7 cellular contexts compared by ENCODE assay signal in genomic region chr7:128543300-128543699, GRCh38.
DNase-seq lines count a peak whose midpoint lies in the region; ATAC-seq and TF ChIP-seq lines count a peak whose summit lies in the region.
"Not testable (repeated sequence)": the region's sequence is repeated elsewhere in the genome, so short reads cannot be mapped to it uniquely, and the experiment has no call there.

No MANE protein-coding gene starts in this region.

- peak overlapping the region; percentile 15 for H3K4me3 Mint-ChIP-seq in CD4-positive, alpha-beta T cell
- H3K4me3 Mint-ChIP-seq in T-helper 2 cell treated with Interferon-gamma antibody and Interleukin-4, amounts not matched to agents 5 μg/mL and 100 μg/mL, for 36 hours = peak overlapping the region; percentile 21
- H3K4me3 Mint-ChIP-seq in activated CD8-positive, alpha-beta memory T cell treated with anti-CD3 and anti-CD28 coated beads, Interleukin-2, amount 10 ng/mL, durations not matched to agents 7 days and 5 days; activated naive CD8-positive, alpha-beta T cell treated with anti-CD3 and anti-CD28 coated beads, Interleukin-2, amount 50 U/mL, for 24 hours; memory B cell; natural killer cell treated with Interleukin-12 subunit alpha and Interleukin-12 subunit beta and Interleukin-15 and Interleukin-18, amount 100 ng/mL, for 72 hours: not testable (repeated sequence)

- not testable (repeated sequence) for DNase-seq in CD4-positive, alpha-beta T cell; T-helper 2 cell treated with Interferon-gamma antibody and Interleukin-4, amounts not matched to agents 5 μg/mL and 100 μg/mL, for 36 hours (ENCODE audit: low spot score); activated CD8-positive, alpha-beta memory T cell treated with anti-CD3 and anti-CD28 coated beads, Interleukin-2, amount 10 ng/mL, durations not matched to agents 7 days and 5 days; activated naive CD8-positive, alpha-beta T cell treated with anti-CD3 and anti-CD28 coated beads, Interleukin-2, amount 50 U/mL, for 24 hours; memory B cell (ENCODE audit: low spot score in 2 of 2); natural killer cell treated with Interleukin-12 subunit alpha and Interleukin-12 subunit beta and Interleukin-15 and Interleukin-18, amount 100 ng/mL, for 72 hours (ENCODE audit: low spot score)
- DNase-seq in cardiac septum (ENCODE audit: low spot score) = peak; percentile 43

- POLR2A ChIA-PET in CD4-positive, alpha-beta T cell (lab: Charles Lee) = not testable (repeated sequence)

- peak overlapping the region; percentile 47 for H3K27ac Mint-ChIP-seq in CD4-positive, alpha-beta T cell
- H3K27ac Mint-ChIP-seq in T-helper 2 cell treated with Interferon-gamma antibody and Interleukin-4, amounts not matched to agents 5 μg/mL and 100 μg/mL, for 36 hours = peak overlapping the region; percentile 74
- peak overlapping the region; percentile 28 for H3K27ac Mint-ChIP-seq in activated CD8-positive, alpha-beta memory T cell treated with anti-CD3 and anti-CD28 coated beads, Interleukin-2, amount 10 ng/mL, durations not matched to agents 7 days and 5 days
- H3K27ac Mint-ChIP-seq in activated naive CD8-positive, alpha-beta T cell treated with anti-CD3 and anti-CD28 coated beads, Interleukin-2, amount 50 U/mL, for 24 hours; memory B cell: not testable (repeated sequence)
- H3K27ac Mint-ChIP-seq in natural killer cell treated with Interleukin-12 subunit alpha and Interleukin-12 subunit beta and Interleukin-15 and Interleukin-18, amount 100 ng/mL, for 72 hours = peak overlapping the region in 1 of 2 donors; percentile 37

- intact Hi-C loops in CD4-positive, alpha-beta T cell (cut with DNase I, micrococcal nuclease); cardiac septum (cut with DNase I): not testable (repeated sequence)

- TF ChIP-seq CTCF in CD4-positive, alpha-beta T cell (IDR thresholded peaks at IDR 0.05) = not testable (repeated sequence)

- peaks cover 82% of the 10 kb centered on the region for H3K36me3 Mint-ChIP-seq in CD4-positive, alpha-beta T cell (ENCODE audit: low read depth)
- peaks cover 39% of the 10 kb centered on the region for H3K36me3 Mint-ChIP-seq in T-helper 2 cell treated with Interferon-gamma antibody and Interleukin-4, amounts not matched to agents 5 μg/mL and 100 μg/mL, for 36 hours (ENCODE audit: low read depth)
- H3K36me3 Mint-ChIP-seq in activated CD8-positive, alpha-beta memory T cell treated with anti-CD3 and anti-CD28 coated beads, Interleukin-2, amount 10 ng/mL, durations not matched to agents 7 days and 5 days = peaks cover 29% of the 10 kb centered on the region
- peaks cover 25% of the 10 kb centered on the region for H3K36me3 Mint-ChIP-seq in activated naive CD8-positive, alpha-beta T cell treated with anti-CD3 and anti-CD28 coated beads, Interleukin-2, amount 50 U/mL, for 24 hours (ENCODE audit: low read depth)
- H3K36me3 Mint-ChIP-seq in memory B cell = peaks cover 14% of the 10 kb centered on the region
- H3K36me3 Mint-ChIP-seq in natural killer cell treated with Interleukin-12 subunit alpha and Interleukin-12 subunit beta and Interleukin-15 and Interleukin-18, amount 100 ng/mL, for 72 hours = not testable (repeated sequence)

- not testable (repeated sequence) for ATAC-seq in CD4-positive, alpha-beta T cell (ENCODE audit: poor library complexity); activated CD8-positive, alpha-beta memory T cell treated with anti-CD3 and anti-CD28 coated beads, Interleukin-2, amount 10 ng/mL, durations not matched to agents 7 days and 5 days
- peak; percentile 40 for ATAC-seq in activated naive CD8-positive, alpha-beta T cell treated with anti-CD3 and anti-CD28 coated beads, Interleukin-2, amount 50 U/mL, for 24 hours
- ATAC-seq in memory B cell (ENCODE audit: low read depth) = peak; percentile 46
- peak; percentile 65 to 73 for ATAC-seq in natural killer cell treated with Interleukin-12 subunit alpha and Interleukin-12 subunit beta and Interleukin-15 and Interleukin-18, amount 100 ng/mL, for 72 hours

- not testable (repeated sequence) for H3K27me3 ChIP-seq in CD4-positive, alpha-beta T cell (ENCODE audit: control insufficient read depth, insufficient read depth, low read length)

- not testable (repeated sequence) for H3K9me3 ChIP-seq in CD4-positive, alpha-beta T cell (ENCODE audit: control insufficient read depth, low read length)

- H3K27ac ChIP-seq in CD4-positive, alpha-beta T cell (ENCODE audit: low read depth, low read length) = not testable (repeated sequence)

- peaks cover 38% of the 10 kb centered on the region for H3K4me1 Mint-ChIP-seq in CD4-positive, alpha-beta T cell (ENCODE audit: low read depth)
- not testable (repeated sequence) for H3K4me1 Mint-ChIP-seq in T-helper 2 cell treated with Interferon-gamma antibody and Interleukin-4, amounts not matched to agents 5 μg/mL and 100 μg/mL, for 36 hours (ENCODE audit: low read depth); activated naive CD8-positive, alpha-beta T cell treated with anti-CD3 and anti-CD28 coated beads, Interleukin-2, amount 50 U/mL, for 24 hours; memory B cell; natural killer cell treated with Interleukin-12 subunit alpha and Interleukin-12 subunit beta and Interleukin-15 and Interleukin-18, amount 100 ng/mL, for 72 hours (ENCODE audit: low read depth in 2 of 2)
- H3K4me1 Mint-ChIP-seq in activated CD8-positive, alpha-beta memory T cell treated with anti-CD3 and anti-CD28 coated beads, Interleukin-2, amount 10 ng/mL, durations not matched to agents 7 days and 5 days = peaks cover 15% of the 10 kb centered on the region

- H3K27me3 Mint-ChIP-seq in CD4-positive, alpha-beta T cell; T-helper 2 cell treated with Interferon-gamma antibody and Interleukin-4, amounts not matched to agents 5 μg/mL and 100 μg/mL, for 36 hours (ENCODE audit: low read depth); activated CD8-positive, alpha-beta memory T cell treated with anti-CD3 and anti-CD28 coated beads, Interleukin-2, amount 10 ng/mL, durations not matched to agents 7 days and 5 days; activated naive CD8-positive, alpha-beta T cell treated with anti-CD3 and anti-CD28 coated beads, Interleukin-2, amount 50 U/mL, for 24 hours; memory B cell; natural killer cell treated with Interleukin-12 subunit alpha and Interleukin-12 subunit beta and Interleukin-15 and Interleukin-18, amount 100 ng/mL, for 72 hours: not testable (repeated sequence)

- not testable (repeated sequence) for H3K9me3 Mint-ChIP-seq in CD4-positive, alpha-beta T cell; T-helper 2 cell treated with Interferon-gamma antibody and Interleukin-4, amounts not matched to agents 5 μg/mL and 100 μg/mL, for 36 hours; activated CD8-positive, alpha-beta memory T cell treated with anti-CD3 and anti-CD28 coated beads, Interleukin-2, amount 10 ng/mL, durations not matched to agents 7 days and 5 days (ENCODE audit: low read depth); activated naive CD8-positive, alpha-beta T cell treated with anti-CD3 and anti-CD28 coated beads, Interleukin-2, amount 50 U/mL, for 24 hours; memory B cell; natural killer cell treated with Interleukin-12 subunit alpha and Interleukin-12 subunit beta and Interleukin-15 and Interleukin-18, amount 100 ng/mL, for 72 hours

- CTCF ChIA-PET in CD4-positive, alpha-beta T cell (lab: Charles Lee); activated CD8-positive, alpha-beta memory T cell treated with anti-CD3 and anti-CD28 coated beads, Interleukin-2, amount 10 ng/mL, durations not matched to agents 7 days and 5 days (lab: Charles Lee): not testable (repeated sequence)
